In genomic region chr7:47088329-47089067, GRCh38 we compare ENCODE assay signal across 8 cellular contexts.
DNase-seq lines count a peak whose midpoint lies in the region; ATAC-seq and TF ChIP-seq lines count a peak whose summit lies in the region.

No MANE protein-coding gene starts in this region.

- DNase-seq in NCI-H1417 (lab: John Stamatoyannopoulos, UW) = peak; percentile 34 to 64 (median 54)
- DNase-seq in NCI-H1417 treated with DMSO at 0.1 percent for 48 hours (lab: John Stamatoyannopoulos, UW) = no peak
- peak; percentile 43 for DNase-seq in HS-27A (ENCODE audit: low read depth)
- DNase-seq in SHP77 (lab: John Stamatoyannopoulos, UW) = peak; percentile 41 to 57
- DNase-seq in dorsolateral prefrontal cortex = peak in 9 of 10 donors; percentile 30 to 76 (median 55)
- peak; percentile 64 to 81 for DNase-seq in lung microvascular endothelial cell (ENCODE audit: low read depth in 2 of 2)
- peak; percentile 58 for DNase-seq in ureter (ENCODE audit: low spot score)

- H3K27me3 ChIP-seq in dorsolateral prefrontal cortex = peaks cover 0 to 35% (median 4%) of the 10 kb centered on the region in 45 donors

- intact Hi-C loops in dorsolateral prefrontal cortex (cut with DNase I) = loop anchor here (1.0 to 5.0 kb wide), 2 partner anchors 1166 to 1171 kb away; partner anchors contain the start of gene IGFBP3 (in 1 of the 2)

- H3K4me3 ChIP-seq in dorsolateral prefrontal cortex = no peak overlapping the region

- TF ChIP-seq CTCF in dorsolateral prefrontal cortex (IDR thresholded peaks at IDR 0.05 in 54 of 56, conservative IDR thresholded peaks at IDR 0.05 in 2 of 56; ENCODE audit: low read depth in 1 of 56, partially characterized antibody in 56 of 56) = peak; percentile 76 to 98 (median 90)

- no peak overlapping the region for H3K27ac ChIP-seq in dorsolateral prefrontal cortex

- ATAC-seq in GM19397 (IDR thresholded peaks at IDR 0.05; ENCODE audit: unreplicated experiment) = peak; percentile 67
